Comparison of ENCODE assay signal across 19 cellular contexts in the genomic region with DNA sequence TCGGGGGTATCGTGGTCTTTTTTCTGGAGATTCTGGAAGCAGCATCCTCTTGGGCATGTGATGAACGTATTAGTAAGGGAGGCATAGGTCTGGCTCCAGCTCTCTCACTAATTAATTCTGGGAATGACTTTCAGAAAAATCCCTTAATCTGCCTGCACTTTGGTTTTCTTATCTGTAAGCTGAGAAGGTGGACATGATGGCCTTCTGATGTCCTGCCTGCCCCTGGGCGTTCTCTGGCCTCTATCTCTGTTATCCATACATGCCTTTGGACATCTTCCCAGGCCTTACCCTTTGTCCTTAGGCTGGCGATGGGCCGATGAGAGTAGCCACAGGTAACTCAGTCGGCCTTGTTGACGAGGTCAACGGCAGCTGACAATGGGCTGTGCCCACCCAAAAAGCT. TPM values are rescaled to one million over a fixed set of nuclear protein-coding genes. Genes with fewer than 3 reads are reported as not detected.
A peak's percentile ranks its signal among the peaks of the same experiment; 100 is the strongest.
DNase-seq lines count a peak whose midpoint lies in the region; ATAC-seq, FAIRE-seq and TF ChIP-seq lines count a peak whose summit lies in the region.
"Had no signal": no experiment of that assay in that cellular context is flagged by ENCODE, and none has a peak within 500 bp of the region (broad histone marks: within the 10 kb centered on the region; RNA-seq: fewer than 3 reads in every experiment).

No MANE protein-coding gene starts in this region.

- TF ChIP-seq EP300 in tibial nerve (IDR thresholded peaks at IDR 0.05): no peak

- DNase-seq in activated CD4-positive, alpha-beta T cell treated with anti-CD3 and anti-CD28 coated beads for 36 hours: no peak
- no peak for DNase-seq in activated CD4-positive, alpha-beta T cell treated with anti-CD3 and anti-CD28 coated beads, Interleukin-2, amount 50 U/mL, for 1 hour
- DNase-seq in HFFc6 (no peak), astrocyte (ENCODE audit: low read depth) (no peak), tibial nerve (ENCODE audit: low spot score in 2 of 2) (no peak)
- DNase-seq in stimulated activated CD8-positive, alpha-beta memory T cell treated with anti-CD3 and anti-CD28 coated beads, Interleukin-4, amount 100 ng/mL, for 48 hours: no peak
- no peak for DNase-seq in activated effector memory CD4-positive, alpha-beta T cell treated with Interleukin-2 at 50 U/mL for 16 hours
- DNase-seq: 8988T; ACHN; C1 segment of cervical spinal cord; Calu3; CD4-positive, alpha-beta T cell; DMS79; GM23248 had no signal

- H3K4me3 Mint-ChIP-seq in activated CD4-positive, alpha-beta T cell treated with anti-CD3 and anti-CD28 coated beads for 36 hours: no peak overlapping the region
- H3K4me3 Mint-ChIP-seq in HFFc6 (0 out of 2 replicates have a peak overlapping the region, but pooled peaks have one; percentile 32), astrocyte (ENCODE audit: unreplicated experiment) (peak overlapping the region; percentile 6)
- H3K4me3 Mint-ChIP-seq: CD4-positive, alpha-beta T cell had no signal

- H3K36me3 ChIP-seq in astrocyte (ENCODE audit: insufficient read depth, low read length) (no peaks in the 10 kb centered on the region), tibial nerve (no peaks in the 10 kb centered on the region)

- H3K27me3 Mint-ChIP-seq in activated CD4-positive, alpha-beta T cell treated with anti-CD3 and anti-CD28 coated beads for 36 hours: no peaks in the 10 kb centered on the region
- H3K27me3 Mint-ChIP-seq in HFFc6 (ENCODE audit: insufficient read depth) (peaks cover 3% of the 10 kb centered on the region), astrocyte (ENCODE audit: low read depth, unreplicated experiment) (peaks cover 39% of the 10 kb centered on the region)

- H3K27ac Mint-ChIP-seq in activated CD4-positive, alpha-beta T cell treated with anti-CD3 and anti-CD28 coated beads for 36 hours: peak overlapping the region; percentile 31
- H3K27ac Mint-ChIP-seq in HFFc6: no peak overlapping the region
- H3K27ac Mint-ChIP-seq in astrocyte (ENCODE audit: unreplicated experiment): no peak overlapping the region
- H3K27ac Mint-ChIP-seq: CD4-positive, alpha-beta T cell had no signal

- POLR2A ChIA-PET in activated CD4-positive, alpha-beta T cell treated with anti-CD3 and anti-CD28 coated beads for 36 hours (lab: Charles Lee): no interaction called here

- H3K4me2 ChIP-seq in astrocyte (ENCODE audit: low read length): no peak overlapping the region

- H2AFZ ChIP-seq in astrocyte (ENCODE audit: low read depth, low read length): no peak overlapping the region

- H3K9ac ChIP-seq in astrocyte (ENCODE audit: low read length): no peak overlapping the region

- H3K27ac ChIP-seq in astrocyte (ENCODE audit: low read depth, low read length) (no peak overlapping the region), tibial nerve (no peak overlapping the region)

- H3K79me2 ChIP-seq in astrocyte (ENCODE audit: insufficient read depth, low read length): no peaks in the 10 kb centered on the region

- intact Hi-C loops in activated CD4-positive, alpha-beta T cell treated with anti-CD3 and anti-CD28 coated beads for 36 hours (cut with DNase I, micrococcal nuclease): no loop called here

- H3K4me1 Mint-ChIP-seq in activated CD4-positive, alpha-beta T cell treated with anti-CD3 and anti-CD28 coated beads for 36 hours: peaks cover 27% of the 10 kb centered on the region
- H3K4me1 Mint-ChIP-seq in HFFc6 (ENCODE audit: low read depth) (peaks cover 24% of the 10 kb centered on the region), astrocyte (ENCODE audit: low read depth, unreplicated experiment) (peaks cover 10% of the 10 kb centered on the region)

- no peak for FAIRE-seq in astrocyte (lab: Jason Lieb, UNC)
- FAIRE-seq: GM12878, GM18507, H54 had no signal

- H3K9me3 ChIP-seq in astrocyte (ENCODE audit: insufficient read depth, low read depth, low read length) (no peaks in the 10 kb centered on the region), tibial nerve (no peaks in the 10 kb centered on the region)

- no peaks in the 10 kb centered on the region for H3K36me3 Mint-ChIP-seq in activated CD4-positive, alpha-beta T cell treated with anti-CD3 and anti-CD28 coated beads for 36 hours (ENCODE audit: low read depth)
- H3K36me3 Mint-ChIP-seq in HFFc6 (ENCODE audit: low read depth) (no peaks in the 10 kb centered on the region), astrocyte (ENCODE audit: low read depth, unreplicated experiment) (no peaks in the 10 kb centered on the region)

- H3K27me3 ChIP-seq in astrocyte (ENCODE audit: insufficient read depth, low read length) (peaks cover 3% of the 10 kb centered on the region), tibial nerve (peaks cover 0 to 25% of the 10 kb centered on the region in 2 donors)

- TF ChIP-seq POLR2A in tibial nerve (IDR thresholded peaks at IDR 0.05): no peak

- ATAC-seq in activated CD4-positive, alpha-beta T cell treated with anti-CD3 and anti-CD28 coated beads for 36 hours: no peak
- ATAC-seq: GM12878, HCT116 had no signal

- no peak overlapping the region for H3K4me3 ChIP-seq in astrocyte (ENCODE audit: insufficient read depth, low read depth, low read length)
- no peak overlapping the region for H3K4me3 ChIP-seq in tibial nerve
- H3K4me3 ChIP-seq: GM12878 had no signal

- no peaks in the 10 kb centered on the region for H3K9me3 Mint-ChIP-seq in activated CD4-positive, alpha-beta T cell treated with anti-CD3 and anti-CD28 coated beads for 36 hours (ENCODE audit: low read depth)
- H3K9me3 Mint-ChIP-seq in HFFc6: no peaks in the 10 kb centered on the region
- H3K9me3 Mint-ChIP-seq in astrocyte (ENCODE audit: unreplicated experiment): peaks cover 3% of the 10 kb centered on the region
- H3K9me3 Mint-ChIP-seq: CD4-positive, alpha-beta T cell had no signal

- 93% methylated on average over 9 of the region's 9 CpGs for WGBS in tibial nerve, 2 donors

- CTCF ChIA-PET in activated CD4-positive, alpha-beta T cell treated with anti-CD3 and anti-CD28 coated beads for 36 hours (lab: Charles Lee): interaction anchor here (0.6 to 1.9 kb wide), 4 partner anchors 16 to 143 kb away, joined by 3 to 8 read pairs (median 4); no protein-coding TSS in a partner anchor

- no peaks in the 10 kb centered on the region for H4K20me1 ChIP-seq in astrocyte (ENCODE audit: insufficient read depth, low read length)

- no peak for TF ChIP-seq CTCF in HFFc6 (IDR thresholded peaks at IDR 0.05)
- no peak for TF ChIP-seq CTCF in astrocyte (IDR thresholded peaks at IDR 0.05; ENCODE audit: insufficient read depth, low read depth, low read length)
- no peak for TF ChIP-seq CTCF in tibial nerve (IDR thresholded peaks at IDR 0.05)

- H3K4me1 ChIP-seq in astrocyte (ENCODE audit: insufficient read depth, low read length) (peaks cover 14% of the 10 kb centered on the region), tibial nerve (no peaks in the 10 kb centered on the region)

RNA-seq across cellular contexts. Expression of gene NTRK1, which starts 8.8 kb away (rescaled TPM):
- total RNA-seq in activated CD4-positive, alpha-beta T cell treated with anti-CD3 and anti-CD28 coated beads for 36 hours: 1 to 10 TPM; 4.4 to 6.1 TPM
- under 1 TPM in 1 of 6 experiments, not detected in 5; 0.10 TPM for total RNA-seq in HFFc6 (2021; fragmentation: NEBNext Ultra II Directional; extraction: Animal tissue kit (Norgen Biotek cat#: 25700))
- total RNA-seq in astrocyte (0.10 and 0.27 TPM in 2 replicates), tibial nerve (under 1 TPM in 3 of 4 donors, not detected in 1; 0.22 to 0.42 (median 0.39) TPM)
- total RNA-seq: Calu3 had no signal

RNA-seq across cellular contexts. Expression of gene INSRR, which starts 10.5 kb away (rescaled TPM):
- under 1 TPM; 0.14 to 0.18 TPM for total RNA-seq in activated CD4-positive, alpha-beta T cell treated with anti-CD3 and anti-CD28 coated beads for 36 hours
- total RNA-seq in HFFc6 (2021; fragmentation: NEBNext Ultra II Directional; extraction: Animal tissue kit (Norgen Biotek cat#: 25700)): not detected
- total RNA-seq in astrocyte (0.05 TPM in 1 of 2 replicates, not detected in the other), tibial nerve (under 1 TPM; under 0.01 to 0.60 (median 0.20) TPM)
- total RNA-seq: Calu3; CD4-positive, alpha-beta T cell; G401; GM12878; GM23248 had no signal

RNA-seq across cellular contexts. Expression of gene PEAR1, which starts 24.1 kb away (rescaled TPM):
- not detected for total RNA-seq in activated CD4-positive, alpha-beta T cell treated with anti-CD3 and anti-CD28 coated beads for 36 hours
- 10 to 100 TPM in 4 of 6 experiments, 1 to 10 TPM in 2; 3.2 to 23.6 (median 20.2) TPM for total RNA-seq in HFFc6 (2021; fragmentation: NEBNext Ultra II Directional; extraction: Animal tissue kit (Norgen Biotek cat#: 25700))
- total RNA-seq in astrocyte (8.5 and 17.3 TPM in 2 replicates), tibial nerve (10 to 100 TPM; 31.5 to 51.4 (median 39.7) TPM)
- total RNA-seq: GM12878 had no signal

RNA-seq across cellular contexts. Expression of gene LRRC71, which starts 51.0 kb away (rescaled TPM):
- total RNA-seq in activated CD4-positive, alpha-beta T cell treated with anti-CD3 and anti-CD28 coated beads for 36 hours: not detected
- total RNA-seq in HFFc6 (2021; fragmentation: NEBNext Ultra II Directional; extraction: Animal tissue kit (Norgen Biotek cat#: 25700)): under 1 TPM in 4 of 6 experiments, not detected in 2; 0.13 to 0.46 (median 0.41) TPM
- 0.14 TPM in 1 of 2 replicates, not detected in the other for total RNA-seq in astrocyte
- under 1 TPM in 3 of 4 donors, not detected in 1; 0.60 to 0.78 (median 0.66) TPM for total RNA-seq in tibial nerve
- total RNA-seq: Calu3; CD4-positive, alpha-beta T cell; G401; GM12878 had no signal

RNA-seq across cellular contexts. Expression of gene SH2D2A, which starts 52.8 kb away (rescaled TPM):
- total RNA-seq in activated CD4-positive, alpha-beta T cell treated with anti-CD3 and anti-CD28 coated beads for 36 hours: 100 to 1,000 TPM; 189 to 211 TPM
- under 1 TPM in 2 of 6 experiments, not detected in 4; 0.09 to 0.17 TPM for total RNA-seq in HFFc6 (2021; fragmentation: NEBNext Ultra II Directional; extraction: Animal tissue kit (Norgen Biotek cat#: 25700))
- total RNA-seq in astrocyte (0.89 and 1.1 TPM in 2 replicates), tibial nerve (1 to 10 TPM in 2 of 4 donors, under 1 TPM in 1, not detected in 1; 0.78 to 7.2 (median 2.9) TPM)
- total RNA-seq: GM23248 had no signal
